Comparison of ENCODE assay signal across 8 cellular contexts in genomic region chr5:9494321-9494720, GRCh38. TPM values are rescaled to one million over a fixed set of nuclear protein-coding genes. Genes with fewer than 3 reads are reported as not detected.
"Had no signal": no experiment of that assay in that cellular context is flagged by ENCODE, and none has a peak within 500 bp of the region (broad histone marks: within the 10 kb centered on the region; RNA-seq: fewer than 3 reads in every experiment).

No MANE protein-coding gene starts in this region.

- FAIRE-seq: HepG2 had no signal

- ATAC-seq: GM23338, HCT116, HepG2 had no signal

- H3K4me3 ChIP-seq: GM23338, HAP-1 had no signal

- H3K9me3 ChIP-seq: HAP-1 had no signal

- H3K27ac ChIP-seq: HL-60 had no signal

- H2AFZ ChIP-seq: GM23338 had no signal

- H3K36me3 ChIP-seq: HAP-1 had no signal

- DNase-seq: H7, HFFc6 had no signal

- H3K4me2 ChIP-seq: GM23338 had no signal

RNA-seq across cellular contexts. Expression of gene SEMA5A, which starts 51.6 kb away (rescaled TPM):
- total RNA-seq: HepG2 had no signal
- polyA plus RNA-seq: IgD-negative memory B cell had no signal
